Comparison of ENCODE assay signal across 10 cellular contexts in genomic region chr15:23564798-23565394, GRCh38. TPM values are rescaled to one million over a fixed set of nuclear protein-coding genes. Genes with fewer than 3 reads are reported as not detected.
DNase-seq lines count a peak whose midpoint lies in the region; ATAC-seq, FAIRE-seq and TF ChIP-seq lines count a peak whose summit lies in the region.
"Had no signal": no experiment of that assay in that cellular context is flagged by ENCODE, and none has a peak within 500 bp of the region (broad histone marks: within the 10 kb centered on the region; RNA-seq: fewer than 3 reads in every experiment).

No MANE protein-coding gene starts in this region.

- H3K4me3 Mint-ChIP-seq in WTC11: no peak overlapping the region

- in situ Hi-C loops in gastrocnemius medialis (cut with MboI; ENCODE audit: low sequenced_read_pairs in 4 of 4): no loop called here

- DNase-seq in NCI-H510A treated with DMSO at 0.1 percent for 48 hours (lab: John Stamatoyannopoulos, UW) (peak; percentile 64), NCI-H510A (lab: John Stamatoyannopoulos, UW) (no peak), NCI-H526 treated with DMSO at 0.1 percent for 48 hours (lab: John Stamatoyannopoulos, UW) (peak; percentile 65), colonic mucosa (no peak), gastrocnemius medialis (no peak), HTR-8/SVneo (ENCODE audit: insufficient read length, low spot score) (no peak), frontal cortex (ENCODE audit: low spot score in 2 of 2) (no peak), WTC11 (ENCODE audit: low spot score) (no peak)

- H3K4me3 ChIP-seq in colonic mucosa (peak overlapping the region; percentile 30), gastrocnemius medialis (peak overlapping the region in 3 of 4 donors; percentile 11 to 40 (median 38))

- no peak overlapping the region for H3K27ac Mint-ChIP-seq in WTC11

- H3K27ac ChIP-seq in colonic mucosa: no peak overlapping the region
- H3K27ac ChIP-seq in gastrocnemius medialis: peak overlapping the region in 2 of 4 donors; percentile 24 to 74

- H3K27me3 ChIP-seq in colonic mucosa: no peaks in the 10 kb centered on the region
- no peaks in the 10 kb centered on the region for H3K27me3 ChIP-seq in gastrocnemius medialis

- TF ChIP-seq CTCF in colonic mucosa (IDR thresholded peaks at IDR 0.05) (no peak), gastrocnemius medialis (IDR thresholded peaks at IDR 0.05 in 4 of 5, conservative IDR thresholded peaks at IDR 0.05 in 1 of 5) (no peak), WTC11 (IDR thresholded peaks at IDR 0.05) (no peak)

- POLR2A ChIA-PET in WTC11 (lab: Charles Lee): no interaction called here

- no peaks in the 10 kb centered on the region for H3K4me1 Mint-ChIP-seq in WTC11

- H3K27me3 Mint-ChIP-seq in WTC11 (ENCODE audit: low read depth): peaks cover 5% of the 10 kb centered on the region; the same call in 1 of the 2 replicates

- TF ChIP-seq POLR2A in gastrocnemius medialis (IDR thresholded peaks at IDR 0.05): no peak

- H3K4me1 ChIP-seq in colonic mucosa: no peaks in the 10 kb centered on the region
- H3K4me1 ChIP-seq in gastrocnemius medialis: no peaks in the 10 kb centered on the region
- H3K4me1 ChIP-seq: transverse colon had no signal

- H3K36me3 ChIP-seq in colonic mucosa: no peaks in the 10 kb centered on the region
- no peaks in the 10 kb centered on the region for H3K36me3 ChIP-seq in gastrocnemius medialis
- H3K36me3 ChIP-seq: transverse colon had no signal

- intact Hi-C loops in colonic mucosa (cut with DNase I) (no loop called here), gastrocnemius medialis (cut with DNase I; ENCODE audit: low total_unique reads) (no loop called here)

- CTCF ChIA-PET in WTC11 (lab: Charles Lee): no interaction called here

- ATAC-seq in gastrocnemius medialis: no peak
- ATAC-seq in WTC11: no peak

- H3K9me3 Mint-ChIP-seq in WTC11: peaks cover 58% of the 10 kb centered on the region

- no peaks in the 10 kb centered on the region for H3K9me3 ChIP-seq in colonic mucosa
- H3K9me3 ChIP-seq in gastrocnemius medialis: no peaks in the 10 kb centered on the region
- H3K9me3 ChIP-seq: transverse colon had no signal

- FAIRE-seq in HTR-8/SVneo (lab: Jason Lieb, UNC) (no peak), frontal cortex (lab: Jason Lieb, UNC) (no peak)
- FAIRE-seq: TTC549 had no signal

- H3K36me3 Mint-ChIP-seq in WTC11: peaks cover 36% of the 10 kb centered on the region

- no peak overlapping the region for H3K9ac ChIP-seq in colonic mucosa (ENCODE audit: low read depth in 2 of 2, low read length in 2 of 2)

TF ChIP-seq in WTC11, 78 proteins besides CTCF, POLR2A, EP300 and RAD21:
- TF ChIP-seq, protein P1, sequence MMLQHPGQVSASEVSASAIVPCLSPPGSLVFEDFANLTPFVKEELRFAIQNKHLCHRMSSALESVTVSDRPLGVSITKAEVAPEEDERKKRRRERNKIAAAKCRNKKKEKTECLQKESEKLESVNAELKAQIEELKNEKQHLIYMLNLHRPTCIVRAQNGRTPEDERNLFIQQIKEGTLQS (CRISPR knock-in tag; conservative IDR thresholded peaks at IDR 0.05): no peak
- no peak for TF ChIP-seq MLX (CRISPR knock-in tag; IDR thresholded peaks at IDR 0.05)
- TF ChIP-seq TP53 (CRISPR knock-in tag; IDR thresholded peaks at IDR 0.05): no peak
TF ChIP-seq in WTC11: peak in this region for 0.

RNA-seq across cellular contexts. Expression of gene MKRN3, which starts 0.6 kb away (rescaled TPM):
- total RNA-seq in colonic mucosa (1 to 10 TPM in 1 of 2 donors, not detected in 1; 1.0 TPM), gastrocnemius medialis (1 to 10 TPM in 1 of 4 donors, under 1 TPM in 2, not detected in 1; 0.25 to 2.2 (median 0.29) TPM), frontal cortex (18.3 TPM), WTC11 (2021) (not detected in 3 replicates)

Comparison
In these comparisons a context has a peak if more than half of its experiments do, and no peak if none do; other contexts are left out.
1. DNase-seq: peak in NCI-H510A treated with DMSO at 0.1 percent for 48 hours (single experiment) and NCI-H526 treated with DMSO at 0.1 percent for 48 hours (single experiment); none in NCI-H510A (single experiment), colonic mucosa (single experiment), gastrocnemius medialis (0 of 2), HTR-8/SVneo (single experiment), frontal cortex (0 of 2) and WTC11 (single experiment).